ENCODE assay signal across 28 cellular contexts in the genomic region with DNA sequence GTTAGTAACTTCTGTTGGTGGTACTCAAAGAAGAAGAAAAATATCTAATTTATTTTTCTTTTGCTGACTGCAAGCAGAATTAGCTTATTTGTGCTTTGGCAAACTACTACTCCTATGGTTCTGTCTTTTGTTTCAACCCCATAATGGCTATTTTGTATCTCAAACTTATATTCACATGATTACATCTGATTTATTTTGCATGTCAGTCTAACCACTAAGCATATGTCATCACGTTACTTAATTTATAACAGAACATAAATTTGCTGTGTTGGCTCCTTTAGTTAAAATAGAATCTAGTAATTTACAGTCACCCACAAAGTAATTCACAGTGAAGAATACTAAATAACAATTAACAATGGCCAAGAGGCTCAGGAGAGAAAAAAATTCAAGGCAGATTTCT.
"Had no signal": no experiment of that assay in that cellular context is flagged by ENCODE, and none has a peak within 500 bp of the region (broad histone marks: within the 10 kb centered on the region; RNA-seq: fewer than 3 reads in every experiment).

No MANE protein-coding gene starts in this region.

- ATAC-seq: activated CD8-positive, alpha-beta memory T cell treated with anti-CD3 and anti-CD28 coated beads, Interleukin-2, amount 10 ng/mL, durations not matched to agents 7 days and 5 days; activated naive CD8-positive, alpha-beta T cell treated with anti-CD3 and anti-CD28 coated beads, Interleukin-2, amount 50 U/mL, for 24 hours had no signal

- DNase-seq: activated CD4-positive, alpha-beta memory T cell treated with anti-CD3 and anti-CD28 coated beads, Interleukin-2, amount 10 ng/mL, durations not matched to agents 7 days and 5 days; activated CD4-positive, alpha-beta T cell treated with anti-CD3 and anti-CD28 coated beads for 1 hour; activated CD4-positive, alpha-beta T cell treated with anti-CD3 and anti-CD28 coated beads for 48 hours; activated CD4-positive, CD25-positive, alpha-beta regulatory T cell; activated CD8-positive, alpha-beta memory T cell treated with anti-CD3 and anti-CD28 coated beads for 24 hours; activated CD8-positive, alpha-beta memory T cell treated with anti-CD3 and anti-CD28 coated beads, Interleukin-2, amount 10 ng/mL, durations not matched to agents 7 days and 5 days; activated CD8-positive, alpha-beta memory T cell treated with anti-CD3 and anti-CD28 coated beads, Interleukin-2, amount 50 U/mL, for 48 hours; activated effector memory CD4-positive, alpha-beta T cell treated with Interleukin-2 at 50 U/mL for 16 hours; activated naive CD4-positive, alpha-beta T cell treated with anti-CD3 and anti-CD28 coated beads, Interleukin-2, amount 10 ng/mL, durations not matched to agents 7 days and 5 days; activated naive CD8-positive, alpha-beta T cell treated with anti-CD3 and anti-CD28 coated beads, Interleukin-2, amount 50 U/mL, for 24 hours; activated T-cell treated with anti-CD3 and anti-CD28 coated beads, Interleukin-2, amount 50 U/mL, for 48 hours; amniotic stem cell; aorta; brain microvascular endothelial cell; central memory CD4-positive, alpha-beta T cell; NCI-H1105; NCI-H1436; NCI-H1694; NCI-H1930; NCI-H2081 treated with DMSO at 0.1 percent for 48 hours; NCI-H345; NCI-H524 treated with DMSO at 0.1 percent for 48 hours; NK-92 treated with Interleukin-12 subunit alpha and Interleukin-12 subunit beta, amount 100 ng/mL, for 24 hours; Right ventricle myocardium superior; SJCRH30; T1000; WERI-Rb-1 had no signal

- H3K27ac ChIP-seq: brain microvascular endothelial cell, SJCRH30, SK-N-MC, WERI-Rb-1 had no signal

- H3K27me3 ChIP-seq: brain microvascular endothelial cell, SJCRH30 had no signal

- H3K4me3 ChIP-seq: SJCRH30, SK-N-MC had no signal

- H3K36me3 ChIP-seq: brain microvascular endothelial cell, SJCRH30, WERI-Rb-1 had no signal
